ENCODE assay signal across 11 cellular contexts in genomic region chr16:14658063-14658462, GRCh38. TPM values are rescaled to one million over a fixed set of nuclear protein-coding genes. Genes with fewer than 3 reads are reported as not detected.
DNase-seq lines count a peak whose midpoint lies in the region; ATAC-seq and TF ChIP-seq lines count a peak whose summit lies in the region.
"Had no signal": no experiment of that assay in that cellular context is flagged by ENCODE, and none has a peak within 500 bp of the region (broad histone marks: within the 10 kb centered on the region; RNA-seq: fewer than 3 reads in every experiment).

No MANE protein-coding gene starts in this region.

- peak overlapping the region; percentile 62 for H3K27ac ChIP-seq in OCI-LY7 (ENCODE audit: low read depth, low read length, poor library complexity, severe bottlenecking)
- H3K27ac ChIP-seq: coronary artery, neutrophil had no signal

- H3K79me2 ChIP-seq in OCI-LY7 (ENCODE audit: insufficient read depth, low read depth, low read length): no peaks in the 10 kb centered on the region

- DNase-seq in GM13976 (ENCODE audit: low spot score) (peak; percentile 65), OCI-LY7 (ENCODE audit: low spot score) (peak; percentile 63), left colon (peak in 1 of 2 donors; percentile 60), NCI-H69 (lab: John Stamatoyannopoulos, UW) (no peak), GF-D8 (lab: John Stamatoyannopoulos, UW) (no peak), NCI-H187 (lab: John Stamatoyannopoulos, UW) (no peak)
- no peak for DNase-seq in stimulated activated CD4-positive, alpha-beta T cell treated with anti-CD3 and anti-CD28 coated beads, Interleukin-2, amount 100 ng/mL, for 48 hours

- peak overlapping the region; percentile 45; the same call in 1 of the 2 replicates for H3K4me2 ChIP-seq in OCI-LY7 (ENCODE audit: low read length)

- H3K9me3 ChIP-seq in OCI-LY7 (ENCODE audit: low read length): no peaks in the 10 kb centered on the region
- H3K9me3 ChIP-seq: neutrophil had no signal

- CTCF ChIA-PET in OCI-LY7 (lab: Charles Lee; ENCODE audit: unreplicated experiment): no interaction called here

- POLR2A ChIA-PET in OCI-LY7 (lab: Charles Lee): interaction anchor here (0.6 to 1.0 kb wide), 4 partner anchors 15 to 343 kb away, joined by 3 to 8 read pairs (median 4); no protein-coding TSS in a partner anchor

- H2AFZ ChIP-seq in OCI-LY7 (ENCODE audit: low read length): no peak overlapping the region

- no peak overlapping the region for H3K4me3 ChIP-seq in OCI-LY7 (ENCODE audit: low read depth, low read length, poor library complexity, severe bottlenecking)
- H3K4me3 ChIP-seq: coronary artery had no signal

- H4K20me1 ChIP-seq in OCI-LY7 (ENCODE audit: insufficient read depth, low read length): no peaks in the 10 kb centered on the region

- H3K9me2 ChIP-seq in OCI-LY7 (ENCODE audit: insufficient read depth, low read length): no peaks in the 10 kb centered on the region

- in situ Hi-C loops in GM13976 (cut with MboI; ENCODE audit: low sequenced_read_pairs, unreplicated experiment): no loop called here

- intact Hi-C loops in OCI-LY7 (cut with micrococcal nuclease; ENCODE audit: unreplicated experiment) (no loop called here), left colon (cut with DNase I, micrococcal nuclease) (no loop called here)

- H3K4me1 ChIP-seq in OCI-LY7 (ENCODE audit: insufficient read depth, low read length, poor library complexity, severe bottlenecking): peaks cover 12% of the 10 kb centered on the region

- ATAC-seq in GM21717 (IDR thresholded peaks at IDR 0.05; ENCODE audit: unreplicated experiment): peak; percentile 73
- peak; percentile 44 for ATAC-seq in left colon
- ATAC-seq: SK-N-SH treated with all-trans-retinoic acid at 6 μM for 48 hours had no signal

- no TSS peak for BruUV-seq in OCI-LY7 (replicated peaks; lab: Mats Ljungman, UMichigan)

- TF ChIP-seq CTCF in GM13976 (IDR thresholded peaks at IDR 0.05; ENCODE audit: borderline replicate concordance, control extremely low read depth, extremely low read depth, insufficient read depth, missing control alignments) (no peak), OCI-LY7 (conservative IDR thresholded peaks at IDR 0.05; ENCODE audit: low read length) (no peak)

- H3K36me3 ChIP-seq in OCI-LY7 (ENCODE audit: insufficient read depth, low read length): peaks cover 97% of the 10 kb centered on the region

RNA-seq across cellular contexts. Expression of gene BFAR, which starts 25.3 kb away (rescaled TPM):
- total RNA-seq in OCI-LY7 (2014; rRNA removed; shearing (Covaris generic)): 34.4 and 36.7 TPM in 2 replicates
- total RNA-seq in OCI-LY7 (2022) (63.4 and 69.7 TPM in 2 replicates), left colon (10 to 100 TPM; 64.8 to 65.9 TPM)

RNA-seq across cellular contexts. Expression of gene PARN, which starts 28.0 kb away (rescaled TPM):
- total RNA-seq in OCI-LY7 (2014; rRNA removed; shearing (Covaris generic)): 31.6 and 40.1 TPM in 2 replicates
- total RNA-seq in OCI-LY7 (2022): 76.5 and 85.9 TPM in 2 replicates
- total RNA-seq in left colon: 10 to 100 TPM; 24.3 to 29.8 TPM

RNA-seq across cellular contexts. Expression of gene PLA2G10, which starts 36.0 kb away (rescaled TPM):
- total RNA-seq in OCI-LY7 (2014; rRNA removed; shearing (Covaris generic)): 0.41 TPM in 1 of 2 replicates, not detected in the other
- total RNA-seq in OCI-LY7 (2022) (0.39 TPM in 1 of 2 replicates, not detected in the other), left colon (10 to 100 TPM; 39.1 to 56.7 TPM)

RNA-seq across cellular contexts. Expression of gene NPIPA3, which starts 45.1 kb away (rescaled TPM):
- 2.8 and 5.0 TPM in 2 replicates for total RNA-seq in OCI-LY7 (2014; rRNA removed; shearing (Covaris generic))
- total RNA-seq in OCI-LY7 (2022) (1.3 and 1.8 TPM in 2 replicates), left colon (1 to 10 TPM in 1 of 2 donors, not detected in 1; 2.5 TPM)

Comparison
In these comparisons a context has a peak if more than half of its experiments do, and no peak if none do; other contexts are left out.
1. DNase-seq: peak in GM13976 (single experiment) and OCI-LY7 (single experiment); none in NCI-H69 (single experiment), GF-D8 (single experiment), NCI-H187 (0 of 2) and stimulated activated CD4-positive, alpha-beta T cell treated with anti-CD3 and anti-CD28 coated beads, Interleukin-2, amount 100 ng/mL, for 48 hours (0 of 2).
2. RNA of gene PLA2G10, which starts 36.0 kb away (total RNA-seq): 39.1 to 56.7 TPM in left colon; 0.39 to 0.41 TPM in OCI-LY7; every median in the first group is over 10 times any median in the second.